24 cellular contexts compared by ENCODE assay signal in the genomic region with DNA sequence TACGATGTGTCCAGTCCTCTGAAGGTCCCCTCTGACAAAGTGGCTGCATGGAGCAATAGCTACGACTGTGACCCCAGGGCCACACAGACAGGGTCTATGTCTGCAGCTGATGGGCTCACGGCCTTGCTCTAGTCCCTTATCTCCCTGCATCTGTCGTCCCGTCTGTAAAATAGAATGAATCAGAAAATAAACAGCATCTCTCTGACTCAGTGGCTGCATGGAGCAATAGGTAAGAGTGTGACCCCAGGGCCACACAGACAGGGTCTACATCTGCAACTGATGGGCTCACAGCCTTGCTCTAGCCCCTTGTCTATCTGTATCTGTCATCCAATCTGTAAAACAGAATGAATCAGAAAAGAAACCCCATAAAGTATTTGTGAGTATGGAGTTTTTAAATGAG.
"Had no signal": no experiment of that assay in that cellular context is flagged by ENCODE, and none has a peak within 500 bp of the region (broad histone marks: within the 10 kb centered on the region; RNA-seq: fewer than 3 reads in every experiment).

No MANE protein-coding gene starts in this region.

- H3K4me1 ChIP-seq: foreskin keratinocyte, parathyroid adenoma, right lobe of liver had no signal

- H3K27me3 ChIP-seq: esophagus muscularis mucosa, foreskin keratinocyte, right lobe of liver had no signal

- H3K36me3 ChIP-seq: esophagus muscularis mucosa, lower lobe of right lung, right lobe of liver, upper lobe of right lung had no signal

- H2AFZ ChIP-seq: parathyroid adenoma had no signal

- H3K9me3 Mint-ChIP-seq: activated CD4-positive, alpha-beta memory T cell treated with anti-CD3 and anti-CD28 coated beads, Interleukin-2, amount 10 ng/mL, durations not matched to agents 7 days and 5 days; activated T-helper 17 cell treated with anti-CD3 and anti-CD28 coated beads, Interleukin-2, amount 50 U/mL, for 72 hours; stimulated activated effector memory CD8-positive, alpha-beta T cell treated with anti-CD3 and anti-CD28 coated beads, Interleukin-12 subunit alpha, Interleukin-12 subunit beta, amount 100 ng/mL, for 72 hours; T-helper 2 cell treated with Interferon-gamma antibody and Interleukin-4, amounts not matched to agents 5 μg/mL and 100 μg/mL, for 36 hours had no signal

- H3K79me2 ChIP-seq: parathyroid adenoma had no signal

- H3K4me3 ChIP-seq: esophagus muscularis mucosa, lower lobe of right lung, right lobe of liver, upper lobe of right lung had no signal

- H3K4me1 Mint-ChIP-seq: activated CD4-positive, alpha-beta memory T cell treated with anti-CD3 and anti-CD28 coated beads, Interleukin-2, amount 10 ng/mL, durations not matched to agents 7 days and 5 days; activated T-helper 17 cell treated with anti-CD3 and anti-CD28 coated beads, Interleukin-2, amount 50 U/mL, for 72 hours; stimulated activated effector memory CD8-positive, alpha-beta T cell treated with anti-CD3 and anti-CD28 coated beads, Interleukin-12 subunit alpha, Interleukin-12 subunit beta, amount 100 ng/mL, for 72 hours had no signal

- H3K9ac ChIP-seq: parathyroid adenoma had no signal

- DNase-seq: activated CD4-positive, alpha-beta memory T cell treated with anti-CD3 and anti-CD28 coated beads, Interleukin-2, amount 10 ng/mL, durations not matched to agents 7 days and 5 days; activated CD4-positive, alpha-beta T cell treated with anti-CD3 and anti-CD28 coated beads for 48 hours; activated naive CD4-positive, alpha-beta T cell treated with Interleukin-2 at 50 U/mL for 16 hours; activated T-cell treated with anti-CD3 and anti-CD28 coated beads, Interleukin-2, amount 50 U/mL, for 1 hour; aorta; cerebellar nuclear complex; effector CD8-positive, alpha-beta T cell; foreskin keratinocyte; hippocampal formation; lower lobe of right lung; right lobe of liver; stimulated activated CD4-positive, alpha-beta T cell treated with anti-CD3 and anti-CD28 coated beads, Interleukin-4, amount 100 ng/mL, for 24 hours; upper lobe of right lung had no signal

- H3K27ac ChIP-seq: esophagus muscularis mucosa, foreskin keratinocyte, lower lobe of right lung, parathyroid adenoma, right lobe of liver, upper lobe of right lung had no signal

- H3K27me3 Mint-ChIP-seq: activated CD4-positive, alpha-beta memory T cell treated with anti-CD3 and anti-CD28 coated beads, Interleukin-2, amount 10 ng/mL, durations not matched to agents 7 days and 5 days had no signal

- H3K9me3 ChIP-seq: esophagus muscularis mucosa, lower lobe of right lung, right lobe of liver, upper lobe of right lung had no signal

- FAIRE-seq: bronchial epithelial cell, keratinocyte, TTC549 had no signal

- H3K27ac Mint-ChIP-seq: activated CD4-positive, alpha-beta memory T cell treated with anti-CD3 and anti-CD28 coated beads, Interleukin-2, amount 10 ng/mL, durations not matched to agents 7 days and 5 days; activated T-helper 17 cell treated with anti-CD3 and anti-CD28 coated beads, Interleukin-2, amount 50 U/mL, for 72 hours; mesothelial cell of epicardium; nephron; stimulated activated effector memory CD8-positive, alpha-beta T cell treated with anti-CD3 and anti-CD28 coated beads, Interleukin-12 subunit alpha, Interleukin-12 subunit beta, amount 100 ng/mL, for 72 hours; T-helper 2 cell treated with Interferon-gamma antibody and Interleukin-4, amounts not matched to agents 5 μg/mL and 100 μg/mL, for 36 hours; WTC11 had no signal

- H3K4me3 Mint-ChIP-seq: activated CD4-positive, alpha-beta memory T cell treated with anti-CD3 and anti-CD28 coated beads, Interleukin-2, amount 10 ng/mL, durations not matched to agents 7 days and 5 days; activated T-helper 17 cell treated with anti-CD3 and anti-CD28 coated beads, Interleukin-2, amount 50 U/mL, for 72 hours; mesothelial cell of epicardium; nephron; stimulated activated effector memory CD8-positive, alpha-beta T cell treated with anti-CD3 and anti-CD28 coated beads, Interleukin-12 subunit alpha, Interleukin-12 subunit beta, amount 100 ng/mL, for 72 hours; T-helper 2 cell treated with Interferon-gamma antibody and Interleukin-4, amounts not matched to agents 5 μg/mL and 100 μg/mL, for 36 hours; WTC11 had no signal

- H3K36me3 Mint-ChIP-seq: stimulated activated effector memory CD8-positive, alpha-beta T cell treated with anti-CD3 and anti-CD28 coated beads, Interleukin-12 subunit alpha, Interleukin-12 subunit beta, amount 100 ng/mL, for 72 hours; WTC11 had no signal

- ATAC-seq: activated T-helper 17 cell treated with anti-CD3 and anti-CD28 coated beads, Interleukin-2, amount 50 U/mL, for 72 hours; foreskin keratinocyte; lower lobe of right lung; right lobe of liver; stimulated activated effector memory CD8-positive, alpha-beta T cell treated with anti-CD3 and anti-CD28 coated beads, Interleukin-12 subunit alpha, Interleukin-12 subunit beta, amount 100 ng/mL, for 72 hours; upper lobe of right lung; WTC11 had no signal
